Comparison of ENCODE assay signal across 17 cellular contexts in the genomic region with DNA sequence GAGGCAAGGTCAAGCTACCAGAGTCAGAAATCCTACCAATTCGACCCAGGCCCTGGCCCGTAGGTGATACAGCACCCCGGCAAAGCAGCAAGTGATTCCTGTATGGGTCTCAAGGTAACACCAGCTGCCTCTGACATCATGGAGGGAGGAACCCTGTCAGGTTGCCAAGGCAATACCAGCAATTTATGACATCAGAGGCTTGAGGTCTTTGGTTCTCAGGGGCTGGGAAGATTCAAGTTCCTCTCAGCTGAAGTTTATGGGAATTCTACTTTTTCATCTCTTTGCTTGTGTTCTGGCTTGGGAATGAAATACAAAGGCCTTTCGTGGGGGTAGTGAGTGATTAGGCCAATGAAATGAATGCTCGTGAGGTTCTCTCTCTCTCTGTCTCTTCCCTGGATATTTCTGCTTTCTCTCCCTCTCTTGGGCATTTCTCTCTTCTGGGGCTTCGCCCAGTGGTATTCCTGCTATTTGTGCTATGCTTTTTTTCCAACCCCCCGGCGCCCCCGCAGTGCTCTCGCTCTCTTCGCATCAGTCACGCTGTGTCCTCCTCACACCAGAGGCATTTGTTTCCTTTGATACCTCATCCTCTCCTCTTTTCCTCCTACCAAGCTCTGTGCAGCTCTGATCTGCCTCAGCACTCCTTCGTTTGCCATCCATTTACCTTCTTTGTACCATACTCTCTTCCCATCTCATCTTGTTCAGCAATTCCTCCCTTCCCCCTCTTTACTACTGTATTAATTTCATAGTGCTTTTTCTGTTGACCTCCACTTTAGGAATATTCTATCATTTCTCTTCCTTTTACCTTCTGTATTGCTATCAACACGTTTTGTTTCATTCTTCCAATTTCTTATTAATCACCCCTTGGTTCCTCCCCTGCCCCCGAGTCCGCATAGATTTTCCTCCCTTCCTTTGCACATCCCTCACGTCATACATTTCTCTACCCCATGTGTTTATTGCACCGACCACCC. TPM values are rescaled to one million over a fixed set of nuclear protein-coding genes. Genes with fewer than 3 reads are reported as not detected.
DNase-seq lines count a peak whose midpoint lies in the region; ATAC-seq and TF ChIP-seq lines count a peak whose summit lies in the region.
"Had no signal": no experiment of that assay in that cellular context is flagged by ENCODE, and none has a peak within 500 bp of the region (broad histone marks: within the 10 kb centered on the region; RNA-seq: fewer than 3 reads in every experiment).

No MANE protein-coding gene starts in this region.

- 34% methylated on average over 17 of the region's 18 CpGs for WGBS in smooth muscle cell (ENCODE audit: low lambda C conversion rate)

- DNase-seq in activated CD8-positive, alpha-beta T cell treated with anti-CD3 and anti-CD28 coated beads for 36 hours = peak; percentile 28
- no peak for DNase-seq in activated CD8-positive, alpha-beta T cell treated with anti-CD3 and anti-CD28 coated beads, Interleukin-2, amount 10 ng/mL, durations not matched to agents 7 days and 5 days
- peak; percentile 79 to 84 for DNase-seq in SHP77 (lab: John Stamatoyannopoulos, UW)
- DNase-seq in fibroblast of mammary gland (ENCODE audit: low read depth) = peak; percentile 40
- DNase-seq in smooth muscle cell (lab: John Stamatoyannopoulos, UW; ENCODE audit: unreplicated experiment) = no peak
- no peak for DNase-seq in stimulated activated naive CD8-positive, alpha-beta T cell treated with anti-CD3 and anti-CD28 coated beads, Interleukin-15, Interleukin-2, amounts not matched to agents 100 U/mL and 50 U/mL, for 24 hours
- DNase-seq in mucosa of gallbladder (ENCODE audit: low spot score) = no peak
- DNase-seq: ACHN; activated CD8-positive, alpha-beta memory T cell treated with anti-CD3 and anti-CD28 coated beads, Interleukin-2, amount 10 ng/mL, durations not matched to agents 7 days and 5 days; DMS153; effector CD4-positive, alpha-beta T cell; head of caudate nucleus; stimulated activated CD4-positive, alpha-beta T cell treated with anti-CD3 and anti-CD28 coated beads, Interleukin-2, amount 100 ng/mL, for 24 hours had no signal

- no peaks in the 10 kb centered on the region for H3K27me3 Mint-ChIP-seq in activated CD8-positive, alpha-beta T cell treated with anti-CD3 and anti-CD28 coated beads for 36 hours
- no peaks in the 10 kb centered on the region for H3K27me3 Mint-ChIP-seq in activated CD8-positive, alpha-beta T cell treated with anti-CD3 and anti-CD28 coated beads, Interleukin-2, amount 10 ng/mL, durations not matched to agents 7 days and 5 days (ENCODE audit: low read depth)
- H3K27me3 Mint-ChIP-seq: activated CD8-positive, alpha-beta memory T cell treated with anti-CD3 and anti-CD28 coated beads, Interleukin-2, amount 10 ng/mL, durations not matched to agents 7 days and 5 days; progenitor cell of endocrine pancreas had no signal

- H2AFZ ChIP-seq in smooth muscle cell (ENCODE audit: low read depth) = no peak overlapping the region

- TF ChIP-seq CTCF in activated CD8-positive, alpha-beta T cell treated with anti-CD3 and anti-CD28 coated beads for 36 hours (IDR thresholded peaks at IDR 0.05) = no peak
- TF ChIP-seq CTCF in fibroblast of mammary gland (conservative IDR thresholded peaks at IDR 0.05; ENCODE audit: control insufficient read depth, insufficient read depth, low read depth, low read length) (no peak), smooth muscle cell (IDR thresholded peaks at IDR 0.05; ENCODE audit: borderline replicate concordance, insufficient read depth, poor library complexity, severe bottlenecking) (no peak)

- CTCF ChIA-PET in activated CD8-positive, alpha-beta T cell treated with anti-CD3 and anti-CD28 coated beads for 36 hours (lab: Charles Lee) = interaction anchor here (1.3 to 3.1 kb wide), 5 partner anchors 10 to 19 kb away, joined by 4 to 25 read pairs (median 6); no protein-coding TSS in a partner anchor
- CTCF ChIA-PET in activated CD8-positive, alpha-beta T cell treated with anti-CD3 and anti-CD28 coated beads, Interleukin-2, amount 10 ng/mL, durations not matched to agents 7 days and 5 days (lab: Charles Lee) = interaction anchor here (0.8 to 2.2 kb wide), 6 partner anchors 8 to 70 kb away, joined by 3 to 15 read pairs (median 8); no protein-coding TSS in a partner anchor

- H3K4me1 ChIP-seq in smooth muscle cell (ENCODE audit: low read depth) = peaks cover 36% of the 10 kb centered on the region

- peak overlapping the region; percentile 83 for H3K27ac ChIP-seq in smooth muscle cell (ENCODE audit: low read depth)

- H4K20me1 ChIP-seq in smooth muscle cell (ENCODE audit: low read depth) = no peaks in the 10 kb centered on the region

- H3K4me2 ChIP-seq in smooth muscle cell = peak overlapping the region; percentile 64

- POLR2A ChIA-PET in activated CD8-positive, alpha-beta T cell treated with anti-CD3 and anti-CD28 coated beads for 36 hours (lab: Charles Lee) = interaction anchor here (1.6 kb wide), 1 partner anchor 10 kb away, joined by 5 read pairs; no protein-coding TSS in a partner anchor
- POLR2A ChIA-PET in activated CD8-positive, alpha-beta T cell treated with anti-CD3 and anti-CD28 coated beads, Interleukin-2, amount 10 ng/mL, durations not matched to agents 7 days and 5 days (lab: Charles Lee) = interaction anchor here (0.6 to 1.1 kb wide), 2 partner anchors 16 to 161 kb away, joined by 3 read pairs; no protein-coding TSS in a partner anchor

- H3K9ac ChIP-seq in smooth muscle cell (ENCODE audit: low read depth) = peak overlapping the region; percentile 65

- H3K9me3 Mint-ChIP-seq in activated CD8-positive, alpha-beta T cell treated with anti-CD3 and anti-CD28 coated beads for 36 hours = no peaks in the 10 kb centered on the region
- H3K9me3 Mint-ChIP-seq in activated CD8-positive, alpha-beta T cell treated with anti-CD3 and anti-CD28 coated beads, Interleukin-2, amount 10 ng/mL, durations not matched to agents 7 days and 5 days (ENCODE audit: insufficient read depth) = no peaks in the 10 kb centered on the region
- H3K9me3 Mint-ChIP-seq: activated naive CD4-positive, alpha-beta T cell treated with anti-CD3 and anti-CD28 coated beads, Interleukin-2, amount 50 U/mL, for 72 hours; stimulated activated effector memory CD8-positive, alpha-beta T cell treated with anti-CD3 and anti-CD28 coated beads, Interleukin-12 subunit alpha, Interleukin-12 subunit beta, amount 100 ng/mL, for 72 hours had no signal

- H3K27me3 ChIP-seq in smooth muscle cell (ENCODE audit: low read depth) = no peaks in the 10 kb centered on the region

- H3K4me1 Mint-ChIP-seq in activated CD8-positive, alpha-beta T cell treated with anti-CD3 and anti-CD28 coated beads for 36 hours (ENCODE audit: low read depth) = peaks cover 3% of the 10 kb centered on the region
- H3K4me1 Mint-ChIP-seq in activated CD8-positive, alpha-beta T cell treated with anti-CD3 and anti-CD28 coated beads, Interleukin-2, amount 10 ng/mL, durations not matched to agents 7 days and 5 days (ENCODE audit: low read depth) = peaks cover 3% of the 10 kb centered on the region
- H3K4me1 Mint-ChIP-seq: stimulated activated effector memory CD8-positive, alpha-beta T cell treated with anti-CD3 and anti-CD28 coated beads, Interleukin-12 subunit alpha, Interleukin-12 subunit beta, amount 100 ng/mL, for 72 hours had no signal

- no peak overlapping the region for H3K4me3 Mint-ChIP-seq in activated CD8-positive, alpha-beta T cell treated with anti-CD3 and anti-CD28 coated beads for 36 hours
- H3K4me3 Mint-ChIP-seq in activated CD8-positive, alpha-beta T cell treated with anti-CD3 and anti-CD28 coated beads, Interleukin-2, amount 10 ng/mL, durations not matched to agents 7 days and 5 days = no peak overlapping the region
- H3K4me3 Mint-ChIP-seq: activated CD8-positive, alpha-beta memory T cell treated with anti-CD3 and anti-CD28 coated beads, Interleukin-2, amount 10 ng/mL, durations not matched to agents 7 days and 5 days; stimulated activated effector memory CD8-positive, alpha-beta T cell treated with anti-CD3 and anti-CD28 coated beads, Interleukin-12 subunit alpha, Interleukin-12 subunit beta, amount 100 ng/mL, for 72 hours had no signal

- peaks cover 6% of the 10 kb centered on the region for H3F3A ChIP-seq in smooth muscle cell (ENCODE audit: low read depth)

- no peaks in the 10 kb centered on the region for H3K36me3 ChIP-seq in smooth muscle cell (ENCODE audit: low read depth)

- H3K79me2 ChIP-seq in smooth muscle cell (ENCODE audit: low read depth) = no peaks in the 10 kb centered on the region

- H3K36me3 Mint-ChIP-seq in activated CD8-positive, alpha-beta T cell treated with anti-CD3 and anti-CD28 coated beads for 36 hours (ENCODE audit: low read depth) = no peaks in the 10 kb centered on the region
- no peaks in the 10 kb centered on the region for H3K36me3 Mint-ChIP-seq in activated CD8-positive, alpha-beta T cell treated with anti-CD3 and anti-CD28 coated beads, Interleukin-2, amount 10 ng/mL, durations not matched to agents 7 days and 5 days (ENCODE audit: low read depth)
- H3K36me3 Mint-ChIP-seq: activated CD8-positive, alpha-beta memory T cell treated with anti-CD3 and anti-CD28 coated beads, Interleukin-2, amount 10 ng/mL, durations not matched to agents 7 days and 5 days; activated naive CD4-positive, alpha-beta T cell treated with anti-CD3 and anti-CD28 coated beads, Interleukin-2, amount 50 U/mL, for 72 hours had no signal

- no peak for ATAC-seq in activated CD8-positive, alpha-beta T cell treated with anti-CD3 and anti-CD28 coated beads for 36 hours
- ATAC-seq in activated CD8-positive, alpha-beta T cell treated with anti-CD3 and anti-CD28 coated beads, Interleukin-2, amount 10 ng/mL, durations not matched to agents 7 days and 5 days = no peak
- ATAC-seq in stimulated activated naive CD8-positive, alpha-beta T cell treated with anti-CD3 and anti-CD28 coated beads, Interleukin-15, Interleukin-2, amounts not matched to agents 100 U/mL and 50 U/mL, for 24 hours = no peak
- ATAC-seq in GM18907 (IDR thresholded peaks at IDR 0.05; ENCODE audit: unreplicated experiment) = no peak
- ATAC-seq: activated CD8-positive, alpha-beta memory T cell treated with anti-CD3 and anti-CD28 coated beads, Interleukin-2, amount 10 ng/mL, durations not matched to agents 7 days and 5 days; activated naive CD4-positive, alpha-beta T cell treated with anti-CD3 and anti-CD28 coated beads, Interleukin-2, amount 50 U/mL, for 72 hours; stimulated activated effector memory CD8-positive, alpha-beta T cell treated with anti-CD3 and anti-CD28 coated beads, Interleukin-12 subunit alpha, Interleukin-12 subunit beta, amount 100 ng/mL, for 72 hours had no signal

- H3K27ac Mint-ChIP-seq in activated CD8-positive, alpha-beta T cell treated with anti-CD3 and anti-CD28 coated beads for 36 hours = no peak overlapping the region
- no peak overlapping the region for H3K27ac Mint-ChIP-seq in activated CD8-positive, alpha-beta T cell treated with anti-CD3 and anti-CD28 coated beads, Interleukin-2, amount 10 ng/mL, durations not matched to agents 7 days and 5 days
- H3K27ac Mint-ChIP-seq: activated CD8-positive, alpha-beta memory T cell treated with anti-CD3 and anti-CD28 coated beads, Interleukin-2, amount 10 ng/mL, durations not matched to agents 7 days and 5 days; activated naive CD4-positive, alpha-beta T cell treated with anti-CD3 and anti-CD28 coated beads, Interleukin-2, amount 50 U/mL, for 72 hours; progenitor cell of endocrine pancreas; stimulated activated effector memory CD8-positive, alpha-beta T cell treated with anti-CD3 and anti-CD28 coated beads, Interleukin-12 subunit alpha, Interleukin-12 subunit beta, amount 100 ng/mL, for 72 hours had no signal

- intact Hi-C loops in activated CD8-positive, alpha-beta T cell treated with anti-CD3 and anti-CD28 coated beads for 36 hours (cut with micrococcal nuclease) = no loop called here

- H3K4me3 ChIP-seq in fibroblast of mammary gland (ENCODE audit: control insufficient read depth, low read depth, low read length) (no peak overlapping the region), smooth muscle cell (no peak overlapping the region)

- no peaks in the 10 kb centered on the region for H3K9me3 ChIP-seq in smooth muscle cell (replicated peaks; ENCODE audit: low read depth)

RNA-seq across cellular contexts. Expression of a gene that starts 2.9 kb away (rescaled TPM):
- 1 to 10 TPM in 1 of 2 experiments, under 1 TPM in 1; 0.78 to 1.0 TPM for total RNA-seq in activated CD8-positive, alpha-beta T cell treated with anti-CD3 and anti-CD28 coated beads for 36 hours
- 1 to 10 TPM in 1 of 2 experiments, under 1 TPM in 1; 0.90 to 1.5 TPM for total RNA-seq in activated CD8-positive, alpha-beta T cell treated with anti-CD3 and anti-CD28 coated beads, Interleukin-2, amount 10 ng/mL, durations not matched to agents 7 days and 5 days
- total RNA-seq in smooth muscle cell (0.13 and 0.27 TPM in 2 replicates), mucosa of gallbladder (12.5 TPM)
- polyA plus RNA-seq in smooth muscle cell = 1.4 and 1.6 TPM in 2 replicates

RNA-seq across cellular contexts. Expression of a gene that starts 7.4 kb away (rescaled TPM):
- 1 to 10 TPM; 5.1 to 7.6 TPM for total RNA-seq in activated CD8-positive, alpha-beta T cell treated with anti-CD3 and anti-CD28 coated beads for 36 hours
- 1 to 10 TPM; 7.3 to 9.8 TPM for total RNA-seq in activated CD8-positive, alpha-beta T cell treated with anti-CD3 and anti-CD28 coated beads, Interleukin-2, amount 10 ng/mL, durations not matched to agents 7 days and 5 days
- total RNA-seq in smooth muscle cell = 5.7 and 10.2 TPM in 2 replicates
- polyA plus RNA-seq in smooth muscle cell = 6.1 and 7.3 TPM in 2 replicates
- 29.1 TPM for total RNA-seq in mucosa of gallbladder

RNA-seq across cellular contexts. Expression of a gene that starts 19.0 kb away (rescaled TPM):
- total RNA-seq in activated CD8-positive, alpha-beta T cell treated with anti-CD3 and anti-CD28 coated beads for 36 hours = 100 to 1,000 TPM; 146 to 155 TPM
- 100 to 1,000 TPM; 267 to 276 TPM for total RNA-seq in activated CD8-positive, alpha-beta T cell treated with anti-CD3 and anti-CD28 coated beads, Interleukin-2, amount 10 ng/mL, durations not matched to agents 7 days and 5 days
- total RNA-seq in smooth muscle cell (45.4 and 59.3 TPM in 2 replicates), mucosa of gallbladder (294 TPM)
- 62.4 and 109 TPM in 2 replicates for polyA plus RNA-seq in smooth muscle cell

RNA-seq across cellular contexts. Expression of a gene that starts 30.0 kb away (rescaled TPM):
- total RNA-seq in activated CD8-positive, alpha-beta T cell treated with anti-CD3 and anti-CD28 coated beads for 36 hours = under 1 TPM; 0.25 to 0.51 TPM
- not detected for total RNA-seq in activated CD8-positive, alpha-beta T cell treated with anti-CD3 and anti-CD28 coated beads, Interleukin-2, amount 10 ng/mL, durations not matched to agents 7 days and 5 days
- total RNA-seq in smooth muscle cell = 0.54 and 2.4 TPM in 2 replicates
- polyA plus RNA-seq in smooth muscle cell = not detected in 2 replicates
- total RNA-seq in mucosa of gallbladder = 1.2 TPM
- total RNA-seq: activated naive CD4-positive, alpha-beta T cell treated with anti-CD3 and anti-CD28 coated beads, Interleukin-2, amount 50 U/mL, for 72 hours; progenitor cell of endocrine pancreas had no signal

Comparison
In these comparisons a context has a peak if more than half of its experiments do, and no peak if none do; other contexts are left out.
1. DNase-seq: peak in activated CD8-positive, alpha-beta T cell treated with anti-CD3 and anti-CD28 coated beads for 36 hours (single experiment), SHP77 (2 of 2) and fibroblast of mammary gland (single experiment); none in activated CD8-positive, alpha-beta T cell treated with anti-CD3 and anti-CD28 coated beads, Interleukin-2, amount 10 ng/mL, durations not matched to agents 7 days and 5 days (single experiment), smooth muscle cell (single experiment), stimulated activated naive CD8-positive, alpha-beta T cell treated with anti-CD3 and anti-CD28 coated beads, Interleukin-15, Interleukin-2, amounts not matched to agents 100 U/mL and 50 U/mL, for 24 hours (single experiment) and mucosa of gallbladder (single experiment).